ENCODE assay signal across 16 cellular contexts in genomic region chr20:25398363-25399037, GRCh38. TPM values are rescaled to one million over a fixed set of nuclear protein-coding genes. Genes with fewer than 3 reads are reported as not detected.
DNase-seq lines count a peak whose midpoint lies in the region; ATAC-seq and TF ChIP-seq lines count a peak whose summit lies in the region.
"Had no signal": no experiment of that assay in that cellular context is flagged by ENCODE, and none has a peak within 500 bp of the region (broad histone marks: within the 10 kb centered on the region; RNA-seq: fewer than 3 reads in every experiment).

No MANE protein-coding gene starts in this region.

- peaks cover 0 to 25% (median 23%) of the 10 kb centered on the region in 8 donors for H3K9me3 ChIP-seq in spleen

- peaks cover 17% of the 10 kb centered on the region for H3K36me3 Mint-ChIP-seq in nephron progenitor cell (ENCODE audit: low read depth)

- TF ChIP-seq CTCF in dorsolateral prefrontal cortex (IDR thresholded peaks at IDR 0.05 in 54 of 56, conservative IDR thresholded peaks at IDR 0.05 in 2 of 56; ENCODE audit: low read depth in 1 of 56, partially characterized antibody in 56 of 56) (no peak), nephron progenitor cell (IDR thresholded peaks at IDR 0.05) (no peak), spleen (IDR thresholded peaks at IDR 0.05 in 8 of 11, conservative IDR thresholded peaks at IDR 0.05 in 3 of 11) (no peak)

- H3K4me3 ChIP-seq in dorsolateral prefrontal cortex: peak overlapping the region in 1 of 59 donors; percentile 17
- H3K4me3 ChIP-seq in spleen: no peak overlapping the region
- H3K4me3 ChIP-seq: GM12878, Peyer's patch, psoas muscle had no signal

- intact Hi-C loops in dorsolateral prefrontal cortex (cut with DNase I) (loop anchor here (2.0 to 5.0 kb wide), 4 partner anchors 62 to 406 kb away; partner anchors contain the start of gene APMAP (in 1 of the 2)), spleen (cut with DNase I; ENCODE audit: low total_unique reads) (loop anchor here (5.0 to 10.0 kb wide), 3 partner anchors 101 to 406 kb away; partner anchors contain the start of genes APMAP and VSX1)

- peak; percentile 78 for DNase-seq in COLO829 (ENCODE audit: low spot score)
- DNase-seq in M059J (ENCODE audit: low read depth): peak; percentile 73
- no peak for DNase-seq in dorsolateral prefrontal cortex
- peak; percentile 20 for DNase-seq in nephron progenitor cell
- DNase-seq in activated CD4-positive, alpha-beta T cell treated with anti-CD3 and anti-CD28 coated beads, Interleukin-2, amount 50 U/mL, for 4 hours: no peak
- no peak for DNase-seq in NCI-H748 (lab: John Stamatoyannopoulos, UW; ENCODE audit: unreplicated experiment)
- no peak for DNase-seq in spleen
- DNase-seq: effector memory CD4-positive, alpha-beta T cell; NCI-H2107; psoas muscle had no signal

- H3K27ac Mint-ChIP-seq in nephron progenitor cell: peak overlapping the region; percentile 65
- H3K27ac Mint-ChIP-seq: stimulated activated naive CD8-positive, alpha-beta T cell treated with anti-CD3 and anti-CD28 coated beads, Interleukin-15, Interleukin-2, amounts not matched to agents 100 ng/mL and 50 ng/mL, for 24 hours; WTC11 had no signal

- H3K4me1 Mint-ChIP-seq in nephron progenitor cell: peaks cover 68% of the 10 kb centered on the region

- H3K27me3 ChIP-seq in dorsolateral prefrontal cortex (no peaks in the 10 kb centered on the region), spleen (replicated peaks in 1 of 7) (peaks cover 0 to 6% (median 0%) of the 10 kb centered on the region in 7 donors)
- H3K27me3 ChIP-seq: foreskin keratinocyte, Peyer's patch had no signal

- peaks cover 44% of the 10 kb centered on the region for H3K9me3 Mint-ChIP-seq in nephron progenitor cell

- no peaks in the 10 kb centered on the region for H3K36me3 ChIP-seq in spleen
- H3K36me3 ChIP-seq: Peyer's patch had no signal

- H3K4me3 Mint-ChIP-seq in nephron progenitor cell: no peak overlapping the region
- H3K4me3 Mint-ChIP-seq: stimulated activated naive CD8-positive, alpha-beta T cell treated with anti-CD3 and anti-CD28 coated beads, Interleukin-15, Interleukin-2, amounts not matched to agents 100 ng/mL and 50 ng/mL, for 24 hours; WTC11 had no signal

- H3K27ac ChIP-seq in dorsolateral prefrontal cortex (peak overlapping the region in 46 of 59 donors; percentile 2 to 86 (median 52)), spleen (no peak overlapping the region)
- H3K27ac ChIP-seq: foreskin keratinocyte, psoas muscle had no signal

- peaks cover 7% of the 10 kb centered on the region for H3K27me3 Mint-ChIP-seq in nephron progenitor cell (ENCODE audit: low read depth, poor library complexity)
- H3K27me3 Mint-ChIP-seq: stimulated activated naive CD8-positive, alpha-beta T cell treated with anti-CD3 and anti-CD28 coated beads, Interleukin-15, Interleukin-2, amounts not matched to agents 100 ng/mL and 50 ng/mL, for 24 hours had no signal

- H3K4me1 ChIP-seq in spleen: peaks cover 0 to 6% (median 0%) of the 10 kb centered on the region in 6 donors
- H3K4me1 ChIP-seq: foreskin keratinocyte, psoas muscle had no signal

- no peak for TF ChIP-seq POLR2A in spleen (IDR thresholded peaks at IDR 0.05)

- ATAC-seq in GM18498 (IDR thresholded peaks at IDR 0.05; ENCODE audit: unreplicated experiment): no peak

- WGBS in spleen, 5 donors: 46 to 59% (median 56%) methylated on average over 4 of the region's 4 CpGs

RNA-seq across cellular contexts. Expression of gene ABHD12, which starts 7.9 kb away (rescaled TPM):
- 99.0 and 130 TPM in 2 replicates for total RNA-seq in M059J (2014; rRNA removed; shearing (Covaris generic))
- total RNA-seq in dorsolateral prefrontal cortex (100 to 1,000 TPM in 95 of 120 experiments, 10 to 100 TPM in 25; 79.8 to 142 (median 109) TPM), spleen (10 to 100 TPM; 21.5 to 36.9 (median 26.7) TPM)
- polyA plus RNA-seq in spleen: 10 to 100 TPM; 16.1 to 20.0 (median 19.4) TPM

RNA-seq across cellular contexts. Expression of gene GINS1, which starts 9.0 kb away (rescaled TPM):
- 31.5 and 41.3 TPM in 2 replicates for total RNA-seq in M059J (2014; rRNA removed; shearing (Covaris generic))
- total RNA-seq in dorsolateral prefrontal cortex (1 to 10 TPM; 1.5 to 7.8 (median 3.0) TPM), spleen (1 to 10 TPM; 1.4 to 3.9 (median 2.8) TPM)
- polyA plus RNA-seq in spleen: 1 to 10 TPM in 2 of 3 donors, under 1 TPM in 1; 0.85 to 2.9 (median 2.4) TPM

Comparison
In these comparisons a context has a peak if more than half of its experiments do, and no peak if none do; other contexts are left out.
1. DNase-seq: peak in COLO829 (single experiment), M059J (single experiment) and nephron progenitor cell (single experiment); none in dorsolateral prefrontal cortex (0 of 10), activated CD4-positive, alpha-beta T cell treated with anti-CD3 and anti-CD28 coated beads, Interleukin-2, amount 50 U/mL, for 4 hours (0 of 2), NCI-H748 (single experiment) and spleen (single experiment).
2. H3K27ac ChIP-seq: peak in dorsolateral prefrontal cortex (46 of 59); none in spleen (0 of 8).